ENCODE assay signal across 9 cellular contexts in the genomic region with DNA sequence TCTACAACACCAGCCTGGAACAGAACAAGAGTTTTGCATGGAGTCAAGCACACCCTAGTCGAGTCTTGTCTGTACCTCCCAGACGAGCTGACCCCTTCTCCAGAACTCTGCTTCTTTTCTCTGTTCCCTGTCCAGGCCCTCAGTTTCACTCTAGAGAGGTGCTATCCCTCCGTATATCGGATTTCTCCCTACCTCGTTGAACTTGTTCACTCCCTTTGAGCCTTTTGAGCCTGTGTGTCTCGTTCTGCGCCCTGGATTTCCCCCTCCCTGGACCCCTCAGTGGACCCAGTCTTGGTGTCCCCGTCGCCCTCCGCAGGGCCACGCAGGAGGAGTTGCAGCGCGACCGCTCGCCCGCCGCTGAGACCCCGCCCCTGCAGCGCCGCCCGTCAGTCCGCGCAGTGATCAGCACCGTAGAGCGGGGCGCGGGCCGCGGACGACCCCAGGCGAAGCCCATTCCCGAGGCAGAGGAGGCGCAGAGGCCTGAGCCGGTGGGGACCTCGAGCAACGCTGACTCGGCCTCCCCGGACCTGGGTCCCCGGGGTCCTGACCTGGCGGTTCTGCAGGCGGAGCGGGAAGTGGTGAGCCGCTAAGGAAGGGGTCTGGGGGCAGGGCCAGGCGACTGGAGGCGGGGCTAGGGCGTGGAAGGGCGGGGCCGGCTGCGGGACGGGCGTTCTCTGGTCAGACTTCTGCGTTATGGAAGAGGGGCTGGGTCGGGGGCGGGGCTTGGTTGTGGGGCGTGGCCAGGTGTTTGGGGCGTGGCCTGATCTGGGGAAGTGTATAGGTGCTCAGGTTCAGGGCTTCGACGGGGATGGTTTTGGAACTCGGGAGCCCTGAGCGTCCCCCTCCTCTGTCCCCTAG. TPM values are rescaled to one million over a fixed set of nuclear protein-coding genes. Genes with fewer than 3 reads are reported as not detected.
DNase-seq lines count a peak whose midpoint lies in the region; ATAC-seq and TF ChIP-seq lines count a peak whose summit lies in the region.
"Had no signal": no experiment of that assay in that cellular context is flagged by ENCODE, and none has a peak within 500 bp of the region (broad histone marks: within the 10 kb centered on the region; RNA-seq: fewer than 3 reads in every experiment).

No MANE protein-coding gene starts in this region.

- H3K27me3 Mint-ChIP-seq in chondrocyte (ENCODE audit: low read depth): peaks cover 56% of the 10 kb centered on the region

- peaks cover 0 to 8% of the 10 kb centered on the region in 2 donors for H3K27me3 ChIP-seq in right lobe of liver

- peak overlapping the region; percentile 38 for H3K4me3 ChIP-seq in HFF-Myc (replicated peaks; ENCODE audit: low read depth, low read length)
- H3K4me3 ChIP-seq in right lobe of liver: peak overlapping the region; percentile 19 to 38 (median 29)

- no peak overlapping the region for H3K27ac Mint-ChIP-seq in chondrocyte (ENCODE audit: unreplicated experiment)

- no peaks in the 10 kb centered on the region for H3K9me3 Mint-ChIP-seq in chondrocyte (ENCODE audit: low read depth)

- no peaks in the 10 kb centered on the region for H3K9me3 ChIP-seq in right lobe of liver

- no peak for TF ChIP-seq POLR2A in right lobe of liver (IDR thresholded peaks at IDR 0.05)

- intact Hi-C loops in right lobe of liver (cut with DNase I): no loop called here

- peak; percentile 82 for DNase-seq in DMS53 (lab: John Stamatoyannopoulos, UW)
- no peak for DNase-seq in HFF-Myc (ENCODE audit: extremely low read depth, low read depth)
- peak; percentile 52 for DNase-seq in NCI-H2171 (lab: John Stamatoyannopoulos, UW)
- no peak for DNase-seq in chondrocyte (ENCODE audit: low spot score)
- peak; percentile 61 to 77 (median 77) for DNase-seq in right lobe of liver
- peak; percentile 82 to 87 (median 87) for DNase-seq in stimulated activated CD4-positive, alpha-beta T cell treated with anti-CD3 and anti-CD28 coated beads, TNF-alpha, amount 100 ng/mL, for 48 hours (ENCODE audit: low read depth in 3 of 3)

- peaks cover 2% of the 10 kb centered on the region for H3K36me3 Mint-ChIP-seq in chondrocyte (ENCODE audit: low read depth)

- H3K4me3 Mint-ChIP-seq in chondrocyte (ENCODE audit: unreplicated experiment): peak overlapping the region; percentile 72

- no peak overlapping the region for H3K27ac ChIP-seq in right lobe of liver
- H3K27ac ChIP-seq: VCaP had no signal

- peaks cover 0 to 8% (median 0%) of the 10 kb centered on the region in 4 donors for H3K4me1 ChIP-seq in right lobe of liver

- no peak for TF ChIP-seq CTCF in HFF-Myc (IDR thresholded peaks at IDR 0.05; ENCODE audit: low read depth, low read length, missing control alignments)
- peak; percentile 30 for TF ChIP-seq CTCF in chondrocyte (IDR thresholded peaks at IDR 0.05)
- no peak for TF ChIP-seq CTCF in right lobe of liver (IDR thresholded peaks at IDR 0.05)

- H3K4me1 Mint-ChIP-seq in chondrocyte (ENCODE audit: low read depth): peaks cover 18% of the 10 kb centered on the region

- 3% methylated on average over 31 of the region's 60 CpGs for WGBS in right lobe of liver (ENCODE audit: insufficient coverage, low coverage, low lambda C conversion rate, missing lambda C conversion rate)

- peak; percentile 79 to 86 for ATAC-seq in activated CD4-positive, CD25-positive, alpha-beta regulatory T cell treated with anti-CD3 and anti-CD28 coated beads, Interleukin-2, amount 50 U/mL, for 24 hours
- ATAC-seq in right lobe of liver: peak; percentile 66 to 83 (median 72)
- no peak for ATAC-seq in GM18517 (IDR thresholded peaks at IDR 0.05; ENCODE audit: unreplicated experiment)

- no peaks in the 10 kb centered on the region for H3K36me3 ChIP-seq in right lobe of liver

RNA-seq across cellular contexts. Expression of gene EPS8L1, which starts 5.5 kb away (rescaled TPM):
- total RNA-seq in chondrocyte: 4.1 to 7.9 TPM (median 6.8 TPM) in 3 replicates
- 1 to 10 TPM in 4 of 6 experiments, under 1 TPM in 2; 0.49 to 2.4 (median 1.2) TPM for total RNA-seq in right lobe of liver

RNA-seq across cellular contexts. Expression of gene RDH13, which starts 18.2 kb away (rescaled TPM):
- total RNA-seq in chondrocyte (9.7 to 13.7 TPM (median 11.1 TPM) in 3 replicates), right lobe of liver (10 to 100 TPM in 4 of 6 experiments, 1 to 10 TPM in 2; 7.7 to 16.8 (median 12.1) TPM)

RNA-seq across cellular contexts. Expression of gene PPP1R12C, which starts 36.3 kb away (rescaled TPM):
- total RNA-seq in chondrocyte (86.1 to 111 TPM (median 103 TPM) in 3 replicates), right lobe of liver (10 to 100 TPM; 35.6 to 48.1 (median 41.7) TPM)

RNA-seq across cellular contexts. Expression of gene GP6, which starts 43.1 kb away (rescaled TPM):
- 0.51 TPM in 1 of 3 replicates, not detected in the others for total RNA-seq in chondrocyte
- under 1 TPM in 2 of 6 experiments, not detected in 4; 0.33 to 0.42 TPM for total RNA-seq in right lobe of liver

Comparison
In these comparisons a context has a peak if more than half of its experiments do, and no peak if none do; other contexts are left out.
1. DNase-seq: peak in DMS53 (single experiment), NCI-H2171 (single experiment), right lobe of liver (3 of 3) and stimulated activated CD4-positive, alpha-beta T cell treated with anti-CD3 and anti-CD28 coated beads, TNF-alpha, amount 100 ng/mL, for 48 hours (3 of 3); none in HFF-Myc (single experiment) and chondrocyte (single experiment).